12 cellular contexts compared by ENCODE assay signal in genomic region chr2:15241208-15241607, GRCh38.
"Had no signal": no experiment of that assay in that cellular context is flagged by ENCODE, and none has a peak within 500 bp of the region (broad histone marks: within the 10 kb centered on the region; RNA-seq: fewer than 3 reads in every experiment).

No MANE protein-coding gene starts in this region.

- DNase-seq: activated B cell treated with CpG ODN at 0.5 μM for 24 hours; activated CD4-positive, alpha-beta T cell treated with anti-CD3 and anti-CD28 coated beads for 48 hours; activated CD8-positive, alpha-beta memory T cell treated with anti-CD3 and anti-CD28 coated beads, Interleukin-2, amount 50 U/mL, for 48 hours; activated naive CD8-positive, alpha-beta T cell treated with anti-CD3 and anti-CD28 coated beads for 36 hours; activated T-cell treated with anti-CD3 and anti-CD28 coated beads, Interleukin-2, amount 50 U/mL, for 72 hours; amygdala; cortex of kidney; effector memory CD8-positive, alpha-beta T cell; stimulated activated CD4-positive, alpha-beta T cell treated with anti-CD3 and anti-CD28 coated beads, Interleukin-12 subunit alpha, Interleukin-12 subunit beta, amount 100 ng/mL, for 4 hours; stimulated activated CD4-positive, alpha-beta T cell treated with anti-CD3 and anti-CD28 coated beads, Interleukin-2, amount 100 ng/mL, for 24 hours had no signal

- H3K4me1 Mint-ChIP-seq: activated B cell treated with CpG ODN at 0.5 μM for 24 hours had no signal

- H3K27ac Mint-ChIP-seq: activated B cell treated with CpG ODN at 0.5 μM for 24 hours; activated naive CD8-positive, alpha-beta T cell treated with anti-CD3 and anti-CD28 coated beads for 36 hours; activated T-cell treated with anti-CD3 and anti-CD28 coated beads, Interleukin-2, amount 50 U/mL, for 72 hours; brain had no signal

- H3K9me3 Mint-ChIP-seq: activated naive CD8-positive, alpha-beta T cell treated with anti-CD3 and anti-CD28 coated beads for 36 hours; activated T-cell treated with anti-CD3 and anti-CD28 coated beads, Interleukin-2, amount 50 U/mL, for 72 hours; brain; effector memory CD8-positive, alpha-beta T cell had no signal

- H3K4me3 Mint-ChIP-seq: activated B cell treated with CpG ODN at 0.5 μM for 24 hours; activated naive CD8-positive, alpha-beta T cell treated with anti-CD3 and anti-CD28 coated beads for 36 hours; activated T-cell treated with anti-CD3 and anti-CD28 coated beads, Interleukin-2, amount 50 U/mL, for 72 hours; brain; effector memory CD8-positive, alpha-beta T cell; neural crest cell had no signal

- H3K27me3 Mint-ChIP-seq: activated B cell treated with CpG ODN at 0.5 μM for 24 hours; activated naive CD8-positive, alpha-beta T cell treated with anti-CD3 and anti-CD28 coated beads for 36 hours; brain; effector memory CD8-positive, alpha-beta T cell had no signal

- ATAC-seq: activated T-cell treated with anti-CD3 and anti-CD28 coated beads, Interleukin-2, amount 50 U/mL, for 72 hours; effector memory CD8-positive, alpha-beta T cell had no signal
